ENCODE assay signal across 17 cellular contexts in genomic region chr2:111111101-111111755, GRCh38. TPM values are rescaled to one million over a fixed set of nuclear protein-coding genes. Genes with fewer than 3 reads are reported as not detected.
DNase-seq lines count a peak whose midpoint lies in the region; ATAC-seq and TF ChIP-seq lines count a peak whose summit lies in the region.
"Had no signal": no experiment of that assay in that cellular context is flagged by ENCODE, and none has a peak within 500 bp of the region (broad histone marks: within the 10 kb centered on the region; RNA-seq: fewer than 3 reads in every experiment).

No MANE protein-coding gene starts in this region.

- H3K4me1 Mint-ChIP-seq in activated T-cell treated with anti-CD3 and anti-CD28 coated beads, Interleukin-2, amount 50 U/mL, for 4 hours (ENCODE audit: low read depth) = peaks cover 17% of the 10 kb centered on the region
- H3K4me1 Mint-ChIP-seq in stimulated activated effector memory CD8-positive, alpha-beta T cell treated with anti-CD3 and anti-CD28 coated beads, Interleukin-12 subunit alpha, Interleukin-12 subunit beta, amount 100 ng/mL, for 72 hours = peaks cover 19% of the 10 kb centered on the region
- H3K4me1 Mint-ChIP-seq: B cell had no signal

- no peak overlapping the region for H3K4me3 Mint-ChIP-seq in activated T-cell treated with anti-CD3 and anti-CD28 coated beads, Interleukin-2, amount 50 U/mL, for 4 hours
- H3K4me3 Mint-ChIP-seq in stimulated activated effector memory CD8-positive, alpha-beta T cell treated with anti-CD3 and anti-CD28 coated beads, Interleukin-12 subunit alpha, Interleukin-12 subunit beta, amount 100 ng/mL, for 72 hours = no peak overlapping the region
- H3K4me3 Mint-ChIP-seq: B cell; CD4-positive, alpha-beta T cell had no signal

- H3K27me3 Mint-ChIP-seq in activated T-cell treated with anti-CD3 and anti-CD28 coated beads, Interleukin-2, amount 50 U/mL, for 4 hours (ENCODE audit: low read depth) = peaks cover 41% of the 10 kb centered on the region

- H3K79me2 ChIP-seq in DND-41 (ENCODE audit: insufficient read depth, low read length) = no peaks in the 10 kb centered on the region

- H3K9ac ChIP-seq in DND-41 (ENCODE audit: low read depth, low read length) = no peak overlapping the region

- H3K27me3 ChIP-seq in DND-41 (ENCODE audit: insufficient read depth, low read length, poor library complexity) = no peaks in the 10 kb centered on the region

- no peak for TF ChIP-seq CTCF in DND-41 (IDR thresholded peaks at IDR 0.05; ENCODE audit: borderline replicate concordance, extremely low read depth, low read length, poor library complexity, severe bottlenecking)

- no peak overlapping the region for H3K27ac ChIP-seq in DND-41 (ENCODE audit: low read length)
- H3K27ac ChIP-seq: 22Rv1 had no signal

- H3K4me2 ChIP-seq in DND-41 (ENCODE audit: insufficient read depth, low read length) = no peak overlapping the region

- no peak overlapping the region for H2AFZ ChIP-seq in DND-41 (ENCODE audit: low read depth, low read length)

- H3K9me3 Mint-ChIP-seq in activated T-cell treated with anti-CD3 and anti-CD28 coated beads, Interleukin-2, amount 50 U/mL, for 4 hours = no peaks in the 10 kb centered on the region
- H3K9me3 Mint-ChIP-seq in stimulated activated effector memory CD8-positive, alpha-beta T cell treated with anti-CD3 and anti-CD28 coated beads, Interleukin-12 subunit alpha, Interleukin-12 subunit beta, amount 100 ng/mL, for 72 hours = no peaks in the 10 kb centered on the region
- H3K9me3 Mint-ChIP-seq: CD4-positive, alpha-beta T cell had no signal

- no peak overlapping the region for H3K4me3 ChIP-seq in DND-41 (ENCODE audit: low read depth in 1 of 2, low read length in 2 of 2)
- H3K4me3 ChIP-seq: K562 had no signal

- H3K4me1 ChIP-seq in DND-41 (ENCODE audit: insufficient read depth, low read length) = peaks cover 12% of the 10 kb centered on the region

- no peaks in the 10 kb centered on the region for H3K9me3 ChIP-seq in DND-41 (ENCODE audit: insufficient read depth, low read length, severe bottlenecking)

- no peaks in the 10 kb centered on the region for H3K36me3 Mint-ChIP-seq in activated T-cell treated with anti-CD3 and anti-CD28 coated beads, Interleukin-2, amount 50 U/mL, for 4 hours (ENCODE audit: insufficient read depth)
- H3K36me3 Mint-ChIP-seq in stimulated activated effector memory CD8-positive, alpha-beta T cell treated with anti-CD3 and anti-CD28 coated beads, Interleukin-12 subunit alpha, Interleukin-12 subunit beta, amount 100 ng/mL, for 72 hours = peaks cover 9% of the 10 kb centered on the region

- no peak overlapping the region for H3K27ac Mint-ChIP-seq in stimulated activated effector memory CD8-positive, alpha-beta T cell treated with anti-CD3 and anti-CD28 coated beads, Interleukin-12 subunit alpha, Interleukin-12 subunit beta, amount 100 ng/mL, for 72 hours
- H3K27ac Mint-ChIP-seq: B cell; CD4-positive, alpha-beta T cell had no signal

- H3K36me3 ChIP-seq in DND-41 (ENCODE audit: insufficient read depth, low read length) = no peaks in the 10 kb centered on the region

- H4K20me1 ChIP-seq in DND-41 (ENCODE audit: insufficient read depth, low read length) = no peaks in the 10 kb centered on the region

- peak; percentile 19 to 27 for ATAC-seq in activated CD4-positive, CD25-positive, alpha-beta regulatory T cell treated with anti-CD3 and anti-CD28 coated beads, Interleukin-2, amount 50 U/mL, for 24 hours
- peak; percentile 51 to 61 for ATAC-seq in activated T-cell treated with anti-CD3 and anti-CD28 coated beads, Interleukin-2, amount 50 U/mL, for 4 hours
- ATAC-seq in DND-41 (ENCODE audit: insufficient read depth, low read depth) = peak; percentile 66
- peak; percentile 57 for ATAC-seq in stimulated activated effector memory CD8-positive, alpha-beta T cell treated with anti-CD3 and anti-CD28 coated beads, Interleukin-12 subunit alpha, Interleukin-12 subunit beta, amount 100 ng/mL, for 72 hours
- no peak for ATAC-seq in HG03097 (IDR thresholded peaks at IDR 0.05; ENCODE audit: low FRiP score, unreplicated experiment)
- ATAC-seq: K562 had no signal

- DNase-seq in activated CD4-positive, CD25-positive, alpha-beta regulatory T cell (lab: John Stamatoyannopoulos, UW) = no peak
- DNase-seq in activated T-cell treated with anti-CD3 and anti-CD28 coated beads, Interleukin-2, amount 50 U/mL, for 4 hours = no peak
- DNase-seq in activated T-cell treated with anti-CD3 and anti-CD28 coated beads, Interleukin-2, amount 50 U/mL, for 48 hours = no peak
- DNase-seq in DND-41 (no peak), GDM1 (lab: John Stamatoyannopoulos, UW) (no peak)
- no peak for DNase-seq in stimulated activated effector memory CD8-positive, alpha-beta T cell treated with anti-CD3 and anti-CD28 coated beads, Interleukin-12 subunit alpha, Interleukin-12 subunit beta, amount 100 ng/mL, for 72 hours (ENCODE audit: low spot score in 2 of 2)
- DNase-seq: CD4-positive, alpha-beta T cell; NCI-H187 treated with DMSO at 0.1 percent for 48 hours; NCI-H345; NCI-H526 treated with DMSO at 0.1 percent for 48 hours; NK-92 treated with Interleukin-12 subunit alpha and Interleukin-12 subunit beta, amount 100 ng/mL, for 24 hours; OCI-M1 had no signal

RNA-seq across cellular contexts. Expression of gene BCL2L11, which starts 9.5 kb away (rescaled TPM):
- 10 to 100 TPM; 63.3 to 68.9 (median 65.5) TPM for total RNA-seq in activated T-cell treated with anti-CD3 and anti-CD28 coated beads, Interleukin-2, amount 50 U/mL, for 4 hours
